ENCODE assay signal across 8 cellular contexts in the genomic region with DNA sequence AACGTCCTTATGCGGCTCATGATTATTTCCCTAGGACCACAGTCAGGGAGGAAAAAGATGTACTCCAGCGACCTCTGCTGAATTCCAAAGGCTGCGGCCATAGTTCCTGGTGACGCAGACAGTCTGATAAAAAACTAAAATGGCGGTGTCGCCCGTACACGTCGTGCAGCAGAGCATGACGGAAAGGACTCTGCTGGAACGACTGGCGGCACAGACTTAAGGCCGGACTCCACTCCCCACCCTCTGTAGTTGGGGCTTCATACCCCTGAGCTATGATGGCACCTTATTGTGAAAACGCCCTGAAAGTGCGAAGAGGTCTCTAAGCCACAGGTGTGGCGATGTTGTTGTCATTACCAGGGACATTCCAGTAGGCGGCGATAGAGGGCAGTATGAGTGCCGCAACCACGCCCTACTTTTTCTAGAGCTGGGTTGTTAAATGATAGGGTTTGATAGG.
A peak's percentile ranks its signal among the peaks of the same experiment; 100 is the strongest.
DNase-seq lines count a peak whose midpoint lies in the region; ATAC-seq and TF ChIP-seq lines count a peak whose summit lies in the region.

No MANE protein-coding gene starts in this region.

- peak overlapping the region; percentile 95 for H3K4me3 Mint-ChIP-seq in activated naive CD8-positive, alpha-beta T cell treated with anti-CD3 and anti-CD28 coated beads, Interleukin-2, amount 10 ng/mL, durations not matched to agents 7 days and 5 days

- ATAC-seq in GM18868 (IDR thresholded peaks at IDR 0.05; ENCODE audit: unreplicated experiment) = peak; percentile 74
- ATAC-seq in HG03439 (IDR thresholded peaks at IDR 0.05; ENCODE audit: unreplicated experiment) = peak; percentile 63
- ATAC-seq in activated naive CD8-positive, alpha-beta T cell treated with anti-CD3 and anti-CD28 coated beads, Interleukin-2, amount 10 ng/mL, durations not matched to agents 7 days and 5 days (ENCODE audit: low read depth) = peak; percentile 95
- peak; percentile 80 for ATAC-seq in aorta (ENCODE audit: low FRiP score)

- POLR2A ChIA-PET in activated naive CD8-positive, alpha-beta T cell treated with anti-CD3 and anti-CD28 coated beads, Interleukin-2, amount 10 ng/mL, durations not matched to agents 7 days and 5 days (lab: Charles Lee) = no interaction called here

- H3K36me3 ChIP-seq in left ventricle myocardium inferior = no peaks in the 10 kb centered on the region
- no peaks in the 10 kb centered on the region for H3K36me3 ChIP-seq in prostate gland
- no peaks in the 10 kb centered on the region for H3K36me3 ChIP-seq in aorta (ENCODE audit: control insufficient read depth in 1 of 2, insufficient read depth in 2 of 2, low read length in 1 of 2)

- H3K27ac ChIP-seq in left ventricle myocardium inferior (replicated peaks) = no peak overlapping the region
- peak overlapping the region; percentile 50 to 61 for H3K27ac ChIP-seq in prostate gland
- H3K27ac ChIP-seq in aorta (ENCODE audit: low read depth in 1 of 2, low read length in 2 of 2) = no peak overlapping the region

- peak overlapping the region; percentile 60 for H3K4me3 ChIP-seq in left ventricle myocardium inferior
- H3K4me3 ChIP-seq in prostate gland = peak overlapping the region; percentile 22 to 31
- H3K4me3 ChIP-seq in aorta (ENCODE audit: low read length in 2 of 2) = peak overlapping the region; percentile 11 to 41

- intact Hi-C loops in left ventricle myocardium inferior (cut with micrococcal nuclease) (no loop called here), prostate gland (cut with DNase I) (loop anchor here (10.0 kb wide), 1 partner anchor 524 kb away; no protein-coding TSS in a partner anchor), aorta (cut with DNase I) (loop anchor here in 1 of 2 donors (5.0 to 10.0 kb wide), 2 partner anchors 527 to 1154 kb away; no protein-coding TSS in a partner anchor)

- no peaks in the 10 kb centered on the region for H3K36me3 Mint-ChIP-seq in activated naive CD8-positive, alpha-beta T cell treated with anti-CD3 and anti-CD28 coated beads, Interleukin-2, amount 10 ng/mL, durations not matched to agents 7 days and 5 days

- peaks cover 2% of the 10 kb centered on the region for H3K4me1 Mint-ChIP-seq in activated naive CD8-positive, alpha-beta T cell treated with anti-CD3 and anti-CD28 coated beads, Interleukin-2, amount 10 ng/mL, durations not matched to agents 7 days and 5 days

- no peaks in the 10 kb centered on the region for H3K9me3 Mint-ChIP-seq in activated naive CD8-positive, alpha-beta T cell treated with anti-CD3 and anti-CD28 coated beads, Interleukin-2, amount 10 ng/mL, durations not matched to agents 7 days and 5 days

- H3K4me1 ChIP-seq in left ventricle myocardium inferior (no peaks in the 10 kb centered on the region), prostate gland (replicated peaks) (no peaks in the 10 kb centered on the region), aorta (ENCODE audit: control insufficient read depth in 1 of 2, insufficient read depth in 2 of 2, low read length in 2 of 2) (no peaks in the 10 kb centered on the region)

- H3K27me3 ChIP-seq in left ventricle myocardium inferior (ENCODE audit: low read depth) (no peaks in the 10 kb centered on the region), prostate gland (replicated peaks; ENCODE audit: insufficient read depth) (no peaks in the 10 kb centered on the region), aorta (ENCODE audit: control insufficient read depth in 1 of 2, insufficient read depth in 2 of 2, low read length in 1 of 2) (no peaks in the 10 kb centered on the region)

- H3K27ac Mint-ChIP-seq in activated naive CD8-positive, alpha-beta T cell treated with anti-CD3 and anti-CD28 coated beads, Interleukin-2, amount 10 ng/mL, durations not matched to agents 7 days and 5 days = peak overlapping the region; percentile 92

- H3K9me3 ChIP-seq in left ventricle myocardium inferior (replicated peaks) (no peaks in the 10 kb centered on the region), prostate gland (no peaks in the 10 kb centered on the region), aorta (ENCODE audit: control insufficient read depth, low read length) (no peaks in the 10 kb centered on the region)

- TF ChIP-seq CTCF in AG09319 (IDR thresholded peaks at IDR 0.05; ENCODE audit: low read depth, low read length) (peak; percentile 52), left ventricle myocardium inferior (IDR thresholded peaks at IDR 0.05; ENCODE audit: borderline replicate concordance) (peak; percentile 66), prostate gland (IDR thresholded peaks at IDR 0.05) (peak in 3 of 4 experiments; percentile 54 to 62 (median 59))

- DNase-seq in AG09319 (ENCODE audit: extremely low read depth, low read depth) (peak; percentile 41), SHP77 treated with DMSO at 0.1 percent for 48 hours (lab: John Stamatoyannopoulos, UW) (peak; percentile 44), left ventricle myocardium inferior (peak; percentile 19), prostate gland (ENCODE audit: low spot score) (peak; percentile 43), aorta (peak; percentile 64 to 72)
- DNase-seq in activated naive CD8-positive, alpha-beta T cell treated with anti-CD3 and anti-CD28 coated beads, Interleukin-2, amount 10 ng/mL, durations not matched to agents 7 days and 5 days = peak; percentile 57

- H3K27me3 Mint-ChIP-seq in activated naive CD8-positive, alpha-beta T cell treated with anti-CD3 and anti-CD28 coated beads, Interleukin-2, amount 10 ng/mL, durations not matched to agents 7 days and 5 days = no peaks in the 10 kb centered on the region

- TF ChIP-seq POLR2A in prostate gland (IDR thresholded peaks at IDR 0.05) = no peak

- WGBS in prostate gland = 5% methylated on average over 13 of the region's 21 CpGs
- WGBS in aorta, 2 donors = 2 to 19% methylated on average over 21 of the region's 21 CpGs

Comparison
In these comparisons a context has a peak if more than half of its experiments do, and no peak if none do; other contexts are left out.
1. H3K27ac ChIP-seq: peak in prostate gland (2 of 2); none in left ventricle myocardium inferior (single experiment) and aorta (0 of 2).
2. Peak in every context shown above with its lines, with median percentiles within 50 percentile points of each other: DNase-seq, CTCF ChIP-seq, ATAC-seq and H3K4me3 ChIP-seq.